26 cellular contexts compared by ENCODE assay signal in genomic region chr7:30207376-30207775, GRCh38.
"Had no signal": no experiment of that assay in that cellular context is flagged by ENCODE, and none has a peak within 500 bp of the region (broad histone marks: within the 10 kb centered on the region; RNA-seq: fewer than 3 reads in every experiment).

No MANE protein-coding gene starts in this region.

- H3K27me3 ChIP-seq: SJSA1 had no signal

- H3K36me3 ChIP-seq: SJSA1 had no signal

- H3K27ac Mint-ChIP-seq: activated CD4-positive, alpha-beta T cell treated with anti-CD3 and anti-CD28 coated beads, Interleukin-2, amount 10 ng/mL, durations not matched to agents 24 days and 14 days; activated CD8-positive, alpha-beta memory T cell treated with anti-CD3 and anti-CD28 coated beads, Interleukin-2, amount 10 ng/mL, durations not matched to agents 7 days and 5 days; activated naive CD4-positive, alpha-beta T cell treated with anti-CD3 and anti-CD28 coated beads, Interleukin-2, amount 50 U/mL, for 24 hours; activated T-cell treated with anti-CD3 and anti-CD28 coated beads, Interleukin-2, amount 50 U/mL, for 24 hours; activated T-helper 1 cell treated with anti-CD3 and anti-CD28 coated beads, Interleukin-12 subunit alpha, Interleukin-12 subunit beta, Interleukin-2, Interleukin-4 antibody, amounts not matched to agents 30 ng/mL and 10 ng/mL and 1 ng/mL, durations not matched to agents 14 hours and 24 hours and 36 hours; T-helper 1 cell treated with Interleukin-12 subunit alpha and Interleukin-12 subunit beta and Interleukin-4 antibody, amounts not matched to agents 30 μg/mL and 1 μg/mL, for 36 hours had no signal

- ATAC-seq: activated CD8-positive, alpha-beta memory T cell treated with anti-CD3 and anti-CD28 coated beads, Interleukin-2, amount 10 ng/mL, durations not matched to agents 7 days and 5 days; K562; WTC11 had no signal

- H3K4me1 Mint-ChIP-seq: activated CD4-positive, alpha-beta T cell treated with anti-CD3 and anti-CD28 coated beads, Interleukin-2, amount 10 ng/mL, durations not matched to agents 24 days and 14 days; activated CD8-positive, alpha-beta memory T cell treated with anti-CD3 and anti-CD28 coated beads, Interleukin-2, amount 10 ng/mL, durations not matched to agents 7 days and 5 days; activated naive CD4-positive, alpha-beta T cell treated with anti-CD3 and anti-CD28 coated beads, Interleukin-2, amount 50 U/mL, for 24 hours; WTC11 had no signal

- H3K27me3 Mint-ChIP-seq: activated CD8-positive, alpha-beta memory T cell treated with anti-CD3 and anti-CD28 coated beads, Interleukin-2, amount 10 ng/mL, durations not matched to agents 7 days and 5 days; activated naive CD4-positive, alpha-beta T cell treated with anti-CD3 and anti-CD28 coated beads, Interleukin-2, amount 50 U/mL, for 24 hours; activated T-cell treated with anti-CD3 and anti-CD28 coated beads, Interleukin-2, amount 50 U/mL, for 24 hours had no signal

- H3K4me3 Mint-ChIP-seq: activated CD4-positive, alpha-beta T cell treated with anti-CD3 and anti-CD28 coated beads, Interleukin-2, amount 10 ng/mL, durations not matched to agents 24 days and 14 days; activated CD8-positive, alpha-beta memory T cell treated with anti-CD3 and anti-CD28 coated beads, Interleukin-2, amount 10 ng/mL, durations not matched to agents 7 days and 5 days; activated naive CD4-positive, alpha-beta T cell treated with anti-CD3 and anti-CD28 coated beads, Interleukin-2, amount 50 U/mL, for 24 hours; activated T-cell treated with anti-CD3 and anti-CD28 coated beads, Interleukin-2, amount 50 U/mL, for 24 hours; activated T-helper 1 cell treated with anti-CD3 and anti-CD28 coated beads, Interleukin-12 subunit alpha, Interleukin-12 subunit beta, Interleukin-2, Interleukin-4 antibody, amounts not matched to agents 30 ng/mL and 10 ng/mL and 1 ng/mL, durations not matched to agents 14 hours and 24 hours and 36 hours; T-helper 1 cell treated with Interleukin-12 subunit alpha and Interleukin-12 subunit beta and Interleukin-4 antibody, amounts not matched to agents 30 μg/mL and 1 μg/mL, for 36 hours; WTC11 had no signal

- H3K9me3 ChIP-seq: SJSA1 had no signal

- H3K4me3 ChIP-seq: K562 had no signal

- DNase-seq: activated CD4-positive, alpha-beta T cell treated with anti-CD3 and anti-CD28 coated beads for 1 hour; activated CD4-positive, alpha-beta T cell treated with anti-CD3 and anti-CD28 coated beads, Interleukin-2, amount 10 ng/mL, durations not matched to agents 24 days and 14 days; activated CD4-positive, alpha-beta T cell treated with anti-CD3 and anti-CD28 coated beads, Interleukin-2, amount 50 U/mL, for 48 hours; activated CD8-positive, alpha-beta memory T cell treated with anti-CD3 and anti-CD28 coated beads, Interleukin-2, amount 10 ng/mL, durations not matched to agents 7 days and 5 days; activated effector memory CD4-positive, alpha-beta T cell treated with Interleukin-2 at 50 U/mL for 16 hours; activated naive CD4-positive, alpha-beta T cell; activated T-cell treated with anti-CD3 and anti-CD28 coated beads, Interleukin-2, amount 50 U/mL, for 24 hours; aorta; central memory CD4-positive, alpha-beta T cell; Karpas-422; NCI-H1048; NCI-H146; NCI-H187 treated with DMSO at 0.1 percent for 48 hours; NCI-H2081 treated with DMSO at 0.1 percent for 48 hours; NCI-H345; NCI-H510A; NK-92 treated with Interleukin-12 subunit alpha and Interleukin-12 subunit beta, amount 100 ng/mL, for 24 hours; SHP77; SW 1271 had no signal

- FAIRE-seq: bronchial epithelial cell, K562 had no signal

- H3K9me3 Mint-ChIP-seq: activated naive CD4-positive, alpha-beta T cell treated with anti-CD3 and anti-CD28 coated beads, Interleukin-2, amount 50 U/mL, for 24 hours; activated T-cell treated with anti-CD3 and anti-CD28 coated beads, Interleukin-2, amount 50 U/mL, for 24 hours; activated T-helper 1 cell treated with anti-CD3 and anti-CD28 coated beads, Interleukin-12 subunit alpha, Interleukin-12 subunit beta, Interleukin-2, Interleukin-4 antibody, amounts not matched to agents 30 ng/mL and 10 ng/mL and 1 ng/mL, durations not matched to agents 14 hours and 24 hours and 36 hours; T-helper 1 cell treated with Interleukin-12 subunit alpha and Interleukin-12 subunit beta and Interleukin-4 antibody, amounts not matched to agents 30 μg/mL and 1 μg/mL, for 36 hours; WTC11 had no signal
